ENCODE assay signal across 2 cellular contexts in the genomic region with DNA sequence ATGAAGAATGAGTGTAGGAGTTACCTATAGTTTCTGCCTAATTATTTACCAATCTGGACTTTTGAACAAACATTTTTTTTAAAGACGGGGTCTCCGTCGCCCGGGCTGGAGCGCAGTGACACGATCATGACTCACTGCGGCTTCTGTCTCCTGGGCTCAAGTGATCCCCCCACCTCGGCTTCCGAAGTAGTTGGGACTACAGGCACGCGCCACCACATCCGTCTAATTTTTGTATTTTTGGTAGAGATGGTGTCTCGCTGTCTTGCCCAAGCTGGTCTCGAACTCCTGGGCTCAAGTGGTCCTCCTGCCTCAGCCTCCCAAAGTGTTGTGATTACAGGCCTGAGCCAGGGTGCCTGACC.
TF ChIP-seq lines count a peak whose summit lies in the region.

No MANE protein-coding gene starts in this region.

TF ChIP-seq in SK-N-SH, 30 proteins besides CTCF, POLR2A, EP300 and RAD21 (continued from another document):
- TF ChIP-seq, protein P1, sequence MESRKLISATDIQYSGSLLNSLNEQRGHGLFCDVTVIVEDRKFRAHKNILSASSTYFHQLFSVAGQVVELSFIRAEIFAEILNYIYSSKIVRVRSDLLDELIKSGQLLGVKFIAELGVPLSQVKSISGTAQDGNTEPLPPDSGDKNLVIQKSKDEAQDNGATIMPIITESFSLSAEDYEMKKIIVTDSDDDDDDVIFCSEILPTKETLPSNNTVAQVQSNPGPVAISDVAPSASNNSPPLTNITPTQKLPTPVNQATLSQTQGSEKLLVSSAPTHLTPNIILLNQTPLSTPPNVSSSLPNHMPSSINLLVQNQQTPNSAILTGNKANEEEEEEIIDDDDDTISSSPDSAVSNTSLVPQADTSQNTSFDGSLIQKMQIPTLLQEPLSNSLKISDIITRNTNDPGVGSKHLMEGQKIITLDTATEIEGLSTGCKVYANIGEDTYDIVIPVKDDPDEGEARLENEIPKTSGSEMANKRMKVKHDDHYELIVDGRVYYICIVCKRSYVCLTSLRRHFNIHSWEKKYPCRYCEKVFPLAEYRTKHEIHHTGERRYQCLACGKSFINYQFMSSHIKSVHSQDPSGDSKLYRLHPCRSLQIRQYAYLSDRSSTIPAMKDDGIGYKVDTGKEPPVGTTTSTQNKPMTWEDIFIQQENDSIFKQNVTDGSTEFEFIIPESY (IDR thresholded peaks at IDR 0.05; ENCODE audit: borderline replicate concordance, low read depth): no peak
- TF ChIP-seq EZH2phosphoT487 (IDR thresholded peaks at IDR 0.05; ENCODE audit: borderline replicate concordance, low read depth): no peak
- TF ChIP-seq TCF12 (IDR thresholded peaks at IDR 0.05): no peak
- TF ChIP-seq USF2 (IDR thresholded peaks at IDR 0.05; ENCODE audit: borderline replicate concordance, low read depth, low read length): no peak
- TF ChIP-seq MEF2A (IDR thresholded peaks at IDR 0.05; ENCODE audit: borderline replicate concordance, low read depth): no peak
- TF ChIP-seq, protein P2, sequence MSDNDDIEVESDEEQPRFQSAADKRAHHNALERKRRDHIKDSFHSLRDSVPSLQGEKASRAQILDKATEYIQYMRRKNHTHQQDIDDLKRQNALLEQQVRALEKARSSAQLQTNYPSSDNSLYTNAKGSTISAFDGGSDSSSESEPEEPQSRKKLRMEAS (IDR thresholded peaks at IDR 0.05; ENCODE audit: low read depth): no peak

TF ChIP-seq in SK-N-SH treated with all-trans-retinoic acid at 6 μM for 48 hours, 23 proteins besides CTCF, POLR2A, EP300 and RAD21 (continued from another document):
- TF ChIP-seq POU6F1 (CRISPR knock-in tag; IDR thresholded peaks at IDR 0.05; ENCODE audit: borderline replicate concordance, low read depth): no peak
- TF ChIP-seq ISL1 (CRISPR knock-in tag; IDR thresholded peaks at IDR 0.05): no peak
- TF ChIP-seq ZNF565 (CRISPR knock-in tag; conservative IDR thresholded peaks at IDR 0.05; ENCODE audit: low read depth): no peak
- TF ChIP-seq CREB5 (CRISPR knock-in tag; IDR thresholded peaks at IDR 0.05; ENCODE audit: low read depth): no peak
- TF ChIP-seq BACH2 (CRISPR knock-in tag; IDR thresholded peaks at IDR 0.05; ENCODE audit: borderline replicate concordance): no peak
- TF ChIP-seq GLIS3 (CRISPR knock-in tag; IDR thresholded peaks at IDR 0.05): no peak
- TF ChIP-seq ZC3H10 (CRISPR knock-in tag; IDR thresholded peaks at IDR 0.05): no peak
